Comparison of ENCODE assay signal across 21 cellular contexts in genomic region chr6:47524136-47524840, GRCh38. TPM values are rescaled to one million over a fixed set of nuclear protein-coding genes. Genes with fewer than 3 reads are reported as not detected.
DNase-seq lines count a peak whose midpoint lies in the region; ATAC-seq, FAIRE-seq and TF ChIP-seq lines count a peak whose summit lies in the region.
"Had no signal": no experiment of that assay in that cellular context is flagged by ENCODE, and none has a peak within 500 bp of the region (broad histone marks: within the 10 kb centered on the region; RNA-seq: fewer than 3 reads in every experiment).

No MANE protein-coding gene starts in this region.

- H3K4me2 ChIP-seq in astrocyte (ENCODE audit: low read length): no peak overlapping the region

- H4K20me1 ChIP-seq in astrocyte (ENCODE audit: insufficient read depth, low read length): peaks cover 57% of the 10 kb centered on the region

- TF ChIP-seq CTCF in astrocyte (IDR thresholded peaks at IDR 0.05; ENCODE audit: insufficient read depth, low read depth, low read length): no peak
- no peak for TF ChIP-seq CTCF in foreskin keratinocyte (conservative IDR thresholded peaks at IDR 0.05)

- no peaks in the 10 kb centered on the region for H3K36me3 ChIP-seq in astrocyte (ENCODE audit: insufficient read depth, low read length)
- no peaks in the 10 kb centered on the region for H3K36me3 ChIP-seq in small intestine (ENCODE audit: control insufficient read depth in 2 of 2, insufficient read depth in 2 of 2, low read length in 2 of 2)

- H3K4me1 ChIP-seq in astrocyte (ENCODE audit: insufficient read depth, low read length): no peaks in the 10 kb centered on the region
- H3K4me1 ChIP-seq in small intestine (ENCODE audit: control insufficient read depth in 2 of 2, insufficient read depth in 1 of 2, low read depth in 1 of 2, low read length in 1 of 2): peaks cover 5 to 14% of the 10 kb centered on the region in 2 donors
- H3K4me1 ChIP-seq in foreskin keratinocyte: no peaks in the 10 kb centered on the region

- H3K4me3 Mint-ChIP-seq in astrocyte (ENCODE audit: unreplicated experiment): no peak overlapping the region
- H3K4me3 Mint-ChIP-seq: CD4-positive, alpha-beta T cell; central memory CD8-positive, alpha-beta T cell; naive thymus-derived CD4-positive, alpha-beta T cell had no signal

- peak; percentile 35 to 60 for DNase-seq in AML-193 (lab: John Stamatoyannopoulos, UW)
- peak; percentile 66 for DNase-seq in astrocyte (ENCODE audit: low read depth)
- DNase-seq in hepatic stellate cell (ENCODE audit: low spot score): peak; percentile 9
- DNase-seq in small intestine: peak; percentile 58
- DNase-seq in NCI-H2029 (lab: John Stamatoyannopoulos, UW): no peak
- DNase-seq in foreskin keratinocyte: no peak
- DNase-seq: activated naive CD4-positive, alpha-beta T cell treated with Interleukin-2 at 50 U/mL for 16 hours; activated T-cell treated with anti-CD3 and anti-CD28 coated beads, Interleukin-2, amount 50 U/mL, for 48 hours; CD4-positive, alpha-beta T cell; HCEC 1CT; left colon; naive thymus-derived CD4-positive, alpha-beta T cell; NCI-H1092 treated with DMSO at 0.1 percent for 48 hours; NCI-H1930; NCI-H2227 treated with DMSO at 0.1 percent for 48 hours; NCI-H748 treated with DMSO at 0.1 percent for 48 hours; right cardiac atrium; trophoblast cell had no signal

- no peaks in the 10 kb centered on the region for H3K27me3 ChIP-seq in astrocyte (ENCODE audit: insufficient read depth, low read length)
- no peaks in the 10 kb centered on the region for H3K27me3 ChIP-seq in small intestine (ENCODE audit: control insufficient read depth in 2 of 2, insufficient read depth in 2 of 2, low read length in 2 of 2)
- H3K27me3 ChIP-seq in foreskin keratinocyte: no peaks in the 10 kb centered on the region

- H3K27me3 Mint-ChIP-seq in astrocyte (ENCODE audit: low read depth, unreplicated experiment): no peaks in the 10 kb centered on the region
- H3K27me3 Mint-ChIP-seq: CD4-positive, alpha-beta T cell; central memory CD8-positive, alpha-beta T cell; naive thymus-derived CD4-positive, alpha-beta T cell had no signal

- no peak overlapping the region for H3K4me3 ChIP-seq in astrocyte (ENCODE audit: insufficient read depth, low read depth, low read length)
- H3K4me3 ChIP-seq in small intestine (ENCODE audit: low read depth in 1 of 2, low read length in 2 of 2): peak overlapping the region in 1 of 2 donors; percentile 47

- WGBS in small intestine, 3 donors: 43 to 65% (median 54%) methylated on average over 3 of the region's 3 CpGs

- FAIRE-seq in astrocyte (lab: Jason Lieb, UNC) (no peak), small intestine (lab: Jason Lieb, UNC) (no peak)

- H3K27ac Mint-ChIP-seq in astrocyte (ENCODE audit: unreplicated experiment): peak overlapping the region; percentile 43
- H3K27ac Mint-ChIP-seq: CD4-positive, alpha-beta T cell had no signal

- no peak overlapping the region for H2AFZ ChIP-seq in astrocyte (ENCODE audit: low read depth, low read length)

- no peak overlapping the region for H3K27ac ChIP-seq in astrocyte (ENCODE audit: low read depth, low read length)
- no peak overlapping the region for H3K27ac ChIP-seq in small intestine (ENCODE audit: low read depth in 1 of 2, low read length in 1 of 2)
- H3K27ac ChIP-seq in foreskin keratinocyte: no peak overlapping the region

- ATAC-seq in HG02973 (IDR thresholded peaks at IDR 0.05; ENCODE audit: unreplicated experiment): no peak
- ATAC-seq in GM18870 (IDR thresholded peaks at IDR 0.05; ENCODE audit: unreplicated experiment): no peak
- ATAC-seq in foreskin keratinocyte: no peak
- ATAC-seq: naive thymus-derived CD4-positive, alpha-beta T cell; right cardiac atrium had no signal

- H3K9ac ChIP-seq in astrocyte (ENCODE audit: low read length): no peak overlapping the region

- H3K9me3 ChIP-seq in astrocyte (ENCODE audit: insufficient read depth, low read depth, low read length) (no peaks in the 10 kb centered on the region), small intestine (ENCODE audit: control insufficient read depth, low read depth) (no peaks in the 10 kb centered on the region)

- H3K79me2 ChIP-seq in astrocyte (ENCODE audit: insufficient read depth, low read length): peaks cover 93% of the 10 kb centered on the region

- H3K4me1 Mint-ChIP-seq in astrocyte (ENCODE audit: low read depth, unreplicated experiment): peaks cover 27% of the 10 kb centered on the region

- no peaks in the 10 kb centered on the region for H3K9me3 Mint-ChIP-seq in astrocyte (ENCODE audit: unreplicated experiment)
- H3K9me3 Mint-ChIP-seq: CD4-positive, alpha-beta T cell; central memory CD8-positive, alpha-beta T cell; naive thymus-derived CD4-positive, alpha-beta T cell had no signal

- peaks cover 3% of the 10 kb centered on the region for H3K36me3 Mint-ChIP-seq in astrocyte (ENCODE audit: low read depth, unreplicated experiment)

RNA-seq across cellular contexts. Expression of gene CD2AP, which starts 46.7 kb away (rescaled TPM):
- 68.8 and 73.8 TPM in 2 replicates for total RNA-seq in astrocyte
- polyA plus RNA-seq in small intestine: 10 to 100 TPM; 24.4 to 68.7 (median 59.4) TPM
- 40.4 and 43.4 TPM in 2 replicates for total RNA-seq in foreskin keratinocyte
- 9.2 and 10.9 TPM in 2 replicates for polyA plus RNA-seq in foreskin keratinocyte

Comparison
In these comparisons a context has a peak if more than half of its experiments do, and no peak if none do; other contexts are left out.
1. DNase-seq: peak in AML-193 (2 of 2), astrocyte (single experiment), hepatic stellate cell (single experiment) and small intestine (single experiment); none in NCI-H2029 (single experiment) and foreskin keratinocyte (0 of 2).